In the genomic region with DNA sequence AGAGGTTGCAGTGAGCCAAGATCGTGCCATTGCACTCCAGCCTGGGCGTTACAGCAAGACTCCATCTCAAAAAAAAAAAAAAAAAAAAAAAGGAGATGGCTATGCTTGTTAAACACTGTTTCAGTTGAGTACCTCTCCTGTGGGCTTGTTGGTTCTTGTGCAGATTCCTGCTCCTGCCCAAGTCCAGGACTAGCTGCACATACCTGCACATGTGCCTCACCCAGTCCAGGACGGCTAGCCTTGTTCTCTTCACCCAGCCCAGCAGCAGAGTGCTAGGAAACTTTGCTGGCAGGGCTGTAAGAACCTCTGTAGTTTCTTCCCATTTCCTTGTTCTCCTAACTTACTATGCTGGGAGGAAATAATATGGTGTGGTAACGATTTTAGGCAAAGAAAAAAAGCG, we compare ENCODE assay signal across 22 cellular contexts.
"Had no signal": no experiment of that assay in that cellular context is flagged by ENCODE, and none has a peak within 500 bp of the region (broad histone marks: within the 10 kb centered on the region; RNA-seq: fewer than 3 reads in every experiment).

No MANE protein-coding gene starts in this region.

- DNase-seq: activated CD4-positive, alpha-beta T cell treated with anti-CD3 and anti-CD28 coated beads, Interleukin-2, amount 10 ng/mL, durations not matched to agents 7 days and 5 days; activated CD4-positive, CD25-positive, alpha-beta regulatory T cell treated with anti-CD3 and anti-CD28 coated beads, Interleukin-2, amount 50 U/mL, for 72 hours; activated CD8-positive, alpha-beta memory T cell treated with anti-CD3 and anti-CD28 coated beads, Interleukin-2, amount 10 ng/mL, durations not matched to agents 7 days and 5 days; activated CD8-positive, alpha-beta T cell treated with anti-CD3 and anti-CD28 coated beads for 36 hours; activated effector memory CD4-positive, alpha-beta T cell treated with anti-CD3 and anti-CD28 coated beads, Interleukin-2, amount 50 U/mL, for 16 hours; activated naive CD4-positive, alpha-beta T cell treated with anti-CD3 and anti-CD28 coated beads, Interleukin-2, amount 10 ng/mL, durations not matched to agents 7 days and 5 days; activated T-cell treated with anti-CD3 and anti-CD28 coated beads for 4 hours; amygdala; cortex of kidney; immature natural killer cell; kidney glomerular epithelial cell; naive B cell; occipital lobe; small intestine; stimulated activated CD4-positive, alpha-beta T cell treated with anti-CD3 and anti-CD28 coated beads, Interleukin-2, amount 100 ng/mL, for 48 hours; stimulated activated naive CD4-positive, alpha-beta T cell treated with Interleukin-2 at 50 U/mL for 16 hours; T-helper 1 cell; WERI-Rb-1 had no signal

- H3K4me3 Mint-ChIP-seq: activated CD4-positive, alpha-beta T cell treated with anti-CD3 and anti-CD28 coated beads, Interleukin-2, amount 10 ng/mL, durations not matched to agents 7 days and 5 days; activated CD8-positive, alpha-beta memory T cell treated with anti-CD3 and anti-CD28 coated beads, Interleukin-2, amount 10 ng/mL, durations not matched to agents 7 days and 5 days; activated CD8-positive, alpha-beta T cell treated with anti-CD3 and anti-CD28 coated beads for 36 hours; activated naive CD4-positive, alpha-beta T cell treated with anti-CD3 and anti-CD28 coated beads, Interleukin-2, amount 10 ng/mL, durations not matched to agents 7 days and 5 days; immature natural killer cell; naive B cell; neural crest cell had no signal

- H3K36me3 Mint-ChIP-seq: activated CD8-positive, alpha-beta memory T cell treated with anti-CD3 and anti-CD28 coated beads, Interleukin-2, amount 10 ng/mL, durations not matched to agents 7 days and 5 days; activated naive CD4-positive, alpha-beta T cell treated with anti-CD3 and anti-CD28 coated beads, Interleukin-2, amount 10 ng/mL, durations not matched to agents 7 days and 5 days; immature natural killer cell; naive B cell had no signal

- H3K9me3 Mint-ChIP-seq: activated CD4-positive, alpha-beta T cell treated with anti-CD3 and anti-CD28 coated beads, Interleukin-2, amount 10 ng/mL, durations not matched to agents 7 days and 5 days; activated CD8-positive, alpha-beta T cell treated with anti-CD3 and anti-CD28 coated beads for 36 hours; activated naive CD4-positive, alpha-beta T cell treated with anti-CD3 and anti-CD28 coated beads, Interleukin-2, amount 10 ng/mL, durations not matched to agents 7 days and 5 days; immature natural killer cell; naive B cell; neural crest cell had no signal

- H3K27me3 Mint-ChIP-seq: activated CD8-positive, alpha-beta T cell treated with anti-CD3 and anti-CD28 coated beads for 36 hours; activated naive CD4-positive, alpha-beta T cell treated with anti-CD3 and anti-CD28 coated beads, Interleukin-2, amount 10 ng/mL, durations not matched to agents 7 days and 5 days had no signal

- FAIRE-seq: small intestine, TTC549 had no signal

- H3K4me1 Mint-ChIP-seq: activated CD4-positive, alpha-beta T cell treated with anti-CD3 and anti-CD28 coated beads, Interleukin-2, amount 10 ng/mL, durations not matched to agents 7 days and 5 days; activated CD8-positive, alpha-beta memory T cell treated with anti-CD3 and anti-CD28 coated beads, Interleukin-2, amount 10 ng/mL, durations not matched to agents 7 days and 5 days; activated naive CD4-positive, alpha-beta T cell treated with anti-CD3 and anti-CD28 coated beads, Interleukin-2, amount 10 ng/mL, durations not matched to agents 7 days and 5 days; immature natural killer cell; naive B cell; neural crest cell had no signal

- H3K9me3 ChIP-seq: esophagus muscularis mucosa, vagina had no signal

- H3K4me3 ChIP-seq: esophagus muscularis mucosa, vagina had no signal

- H3K36me3 ChIP-seq: esophagus muscularis mucosa, vagina had no signal

- H3K27ac Mint-ChIP-seq: activated CD4-positive, alpha-beta T cell treated with anti-CD3 and anti-CD28 coated beads, Interleukin-2, amount 10 ng/mL, durations not matched to agents 7 days and 5 days; activated CD8-positive, alpha-beta memory T cell treated with anti-CD3 and anti-CD28 coated beads, Interleukin-2, amount 10 ng/mL, durations not matched to agents 7 days and 5 days; activated CD8-positive, alpha-beta T cell treated with anti-CD3 and anti-CD28 coated beads for 36 hours; activated naive CD4-positive, alpha-beta T cell treated with anti-CD3 and anti-CD28 coated beads, Interleukin-2, amount 10 ng/mL, durations not matched to agents 7 days and 5 days; immature natural killer cell had no signal

- H3K27ac ChIP-seq: esophagus muscularis mucosa, vagina, WERI-Rb-1 had no signal

- H3K4me1 ChIP-seq: vagina had no signal

- H3K27me3 ChIP-seq: esophagus muscularis mucosa, vagina had no signal
